Comparison of ENCODE assay signal across 1 cellular context in genomic region chr2:37779611-37780010, GRCh38.
TF ChIP-seq lines count a peak whose summit lies in the region.

No MANE protein-coding gene starts in this region.

TF ChIP-seq in HEK293, 187 proteins besides CTCF, POLR2A, EP300 and RAD21 (continued from another document):
- no peak for TF ChIP-seq ZNF449 (tag by site-specific recombination; IDR thresholded peaks at IDR 0.05)
- no peak for TF ChIP-seq TCF7L2 (IDR thresholded peaks at IDR 0.05; ENCODE audit: borderline replicate concordance, low read depth, low read length)
- TF ChIP-seq ZNF692 (tag by site-specific recombination; IDR thresholded peaks at IDR 0.05) = no peak
- TF ChIP-seq PRDM6 (tag by site-specific recombination; IDR thresholded peaks at IDR 0.05) = no peak
- no peak for TF ChIP-seq ZNF76 (tag by site-specific recombination; IDR thresholded peaks at IDR 0.05; ENCODE audit: borderline replicate concordance, low read depth)
- no peak for TF ChIP-seq AEBP2 (tag by site-specific recombination; IDR thresholded peaks at IDR 0.05; ENCODE audit: borderline replicate concordance)
- TF ChIP-seq ZFP3 (tag by site-specific recombination; IDR thresholded peaks at IDR 0.05; ENCODE audit: low read depth) = no peak
- TF ChIP-seq ZNF292 (tag by site-specific recombination; IDR thresholded peaks at IDR 0.05; ENCODE audit: borderline replicate concordance, low read depth) = no peak
- no peak for TF ChIP-seq PBX3 (CRISPR knock-in tag; IDR thresholded peaks at IDR 0.05)
- no peak for TF ChIP-seq ZNF248 (tag by site-specific recombination; IDR thresholded peaks at IDR 0.05)
- TF ChIP-seq ZXDB (tag by site-specific recombination; IDR thresholded peaks at IDR 0.05) = no peak
- TF ChIP-seq BCL6B (tag by site-specific recombination; IDR thresholded peaks at IDR 0.05) = no peak
- no peak for TF ChIP-seq ZBTB7A (tag by site-specific recombination; IDR thresholded peaks at IDR 0.05; ENCODE audit: low read depth)
